Comparison of ENCODE assay signal across 1 cellular context in genomic region chrX:106933538-106933961, GRCh38.
TF ChIP-seq lines count a peak whose summit lies in the region.

No MANE protein-coding gene starts in this region.

TF ChIP-seq in K562, 482 proteins besides CTCF, POLR2A, EP300 and RAD21 (continued from another document):
- no peak for TF ChIP-seq ZNF592 (IDR thresholded peaks at IDR 0.05)
- no peak for TF ChIP-seq ZNF384 (IDR thresholded peaks at IDR 0.05; ENCODE audit: low read depth, low read length)
- TF ChIP-seq ZEB2 (IDR thresholded peaks at IDR 0.05) = no peak
- TF ChIP-seq RCOR1 (IDR thresholded peaks at IDR 0.05; ENCODE audit: borderline replicate concordance in 1 of 2, low read depth in 2 of 2, low read length in 2 of 2) = 0 out of 4 replicates have a peak, but pooled peaks of 1 of the 2 experiments have one; percentile 6
- TF ChIP-seq TARDBP (IDR thresholded peaks at IDR 0.05) = no peak
- TF ChIP-seq PPARD (CRISPR knock-in tag; IDR thresholded peaks at IDR 0.05) = no peak
- TF ChIP-seq CBFA2T3 (IDR thresholded peaks at IDR 0.05) = peak; percentile 12; the same call in 1 of the 2 replicates
- no peak for TF ChIP-seq TAF15 (IDR thresholded peaks at IDR 0.05; ENCODE audit: low read depth, low read length)
- TF ChIP-seq ZHX1 (conservative IDR thresholded peaks at IDR 0.05; ENCODE audit: low read length) = no peak
TF ChIP-seq in K562: peak in this region for 5.
